15 cellular contexts compared by ENCODE assay signal in genomic region chr11:102981324-102981910, GRCh38. TPM values are rescaled to one million over a fixed set of nuclear protein-coding genes. Genes with fewer than 3 reads are reported as not detected.
A peak's percentile ranks its signal among the peaks of the same experiment; 100 is the strongest.
DNase-seq lines count a peak whose midpoint lies in the region; ATAC-seq and TF ChIP-seq lines count a peak whose summit lies in the region.
"Had no signal": no experiment of that assay in that cellular context is flagged by ENCODE, and none has a peak within 500 bp of the region (broad histone marks: within the 10 kb centered on the region; RNA-seq: fewer than 3 reads in every experiment).

No MANE protein-coding gene starts in this region.

- POLR2A ChIA-PET in PC-3 (lab: Charles Lee; ENCODE audit: unreplicated experiment) = no interaction called here

- H4K20me1 ChIP-seq in PC-3 (ENCODE audit: low read length) = no peaks in the 10 kb centered on the region

- no peak for TF ChIP-seq CTCF in PC-3 (conservative IDR thresholded peaks at IDR 0.05; ENCODE audit: low read depth, low read length)

- DNase-seq in ELR (ENCODE audit: low read depth) (peak; percentile 54), PC-3 (no peak), amygdala (lab: John Stamatoyannopoulos, UW) (no peak), putamen (ENCODE audit: low spot score) (no peak)
- no peak for DNase-seq in activated effector memory CD4-positive, alpha-beta T cell treated with anti-CD3 and anti-CD28 coated beads, Interleukin-2, amount 50 U/mL, for 16 hours
- DNase-seq: activated CD8-positive, alpha-beta T cell treated with anti-CD3 and anti-CD28 coated beads for 36 hours; HCEC 1CT; naive B cell; NCI-H82 had no signal

- H3F3A ChIP-seq in PC-3 (ENCODE audit: low read length, unreplicated experiment) = no peaks in the 10 kb centered on the region

- no peak overlapping the region for H2AFZ ChIP-seq in PC-3 (ENCODE audit: low read length)

- no peaks in the 10 kb centered on the region for H3K27me3 ChIP-seq in PC-3 (ENCODE audit: low read length)

- BruUV-seq in PC-3 (replicated peaks; lab: Mats Ljungman, UMichigan) = no TSS peak

- H3K4me2 ChIP-seq in PC-3 (ENCODE audit: low read length) = no peak overlapping the region

- no peaks in the 10 kb centered on the region for H3K79me2 ChIP-seq in PC-3 (ENCODE audit: low read length)

- H3K4me1 ChIP-seq in PC-3 (ENCODE audit: insufficient read depth, low read length) = peaks cover 7% of the 10 kb centered on the region

- H3K4me3 ChIP-seq in PC-3 (ENCODE audit: low read length) = no peak overlapping the region

- no peaks in the 10 kb centered on the region for H3K36me3 ChIP-seq in PC-3 (ENCODE audit: low read depth, low read length)

- intact Hi-C loops in PC-3 (cut with micrococcal nuclease) = no loop called here

- ATAC-seq in GM19395 (IDR thresholded peaks at IDR 0.05; ENCODE audit: unreplicated experiment) = peak; percentile 86
- peak; percentile 69 for ATAC-seq in HG02973 (IDR thresholded peaks at IDR 0.05; ENCODE audit: unreplicated experiment)
- ATAC-seq in PC-3 = peak; percentile 61
- ATAC-seq in HG03457 (IDR thresholded peaks at IDR 0.05; ENCODE audit: unreplicated experiment) = no peak
- ATAC-seq: activated CD8-positive, alpha-beta T cell treated with anti-CD3 and anti-CD28 coated beads for 36 hours; stimulated activated effector memory CD8-positive, alpha-beta T cell treated with anti-CD3 and anti-CD28 coated beads, Interleukin-12 subunit alpha, Interleukin-12 subunit beta, amount 100 ng/mL, for 72 hours had no signal

- CTCF ChIA-PET in PC-3 (lab: Charles Lee) = no interaction called here

- no peak overlapping the region for H3K27ac ChIP-seq in PC-3 (ENCODE audit: low read length)

- H3K9ac ChIP-seq in PC-3 (ENCODE audit: low read length) = no peak overlapping the region

- H3K9me3 ChIP-seq in PC-3 (ENCODE audit: low read length) = no peaks in the 10 kb centered on the region

- H3K9me2 ChIP-seq in PC-3 (replicated peaks; ENCODE audit: low read length) = no peaks in the 10 kb centered on the region

RNA-seq across cellular contexts. Expression of gene MMP13, which starts 25.9 kb away (rescaled TPM):
- 2.4 and 2.6 TPM in 2 replicates for total RNA-seq in PC-3 (2014; rRNA removed)
- total RNA-seq: activated CD8-positive, alpha-beta T cell treated with anti-CD3 and anti-CD28 coated beads for 36 hours; G401; MCF 10A had no signal
